ENCODE assay signal across 8 cellular contexts in the genomic region with DNA sequence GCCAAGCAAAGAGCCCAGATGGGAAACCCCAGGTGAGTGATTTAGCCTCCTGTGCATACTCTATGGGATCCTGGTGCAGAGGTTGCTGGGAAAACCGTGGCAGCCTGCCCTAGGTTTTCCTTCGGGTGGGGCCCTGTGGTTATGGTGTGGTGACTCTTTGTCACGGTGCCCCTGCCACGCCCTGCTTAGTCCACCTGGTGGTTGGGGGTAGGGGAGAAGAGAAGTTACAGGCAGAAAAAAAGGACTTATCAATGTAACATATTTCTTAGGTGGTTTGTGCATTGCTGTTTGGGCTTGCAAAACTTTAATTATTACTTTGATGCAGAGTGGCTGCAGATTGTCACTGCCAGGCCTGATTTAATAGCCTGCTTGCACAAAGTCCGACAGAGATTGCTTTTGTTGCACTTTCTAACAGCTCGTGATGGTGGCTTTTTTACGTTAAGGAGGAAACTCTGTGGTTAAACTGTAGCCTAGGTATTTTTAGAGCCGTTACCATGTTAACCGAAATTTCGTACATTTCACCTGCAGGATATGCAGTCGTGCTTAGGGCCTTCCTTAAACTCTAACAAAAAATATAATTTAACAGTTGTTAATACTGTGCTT.
A peak's percentile ranks its signal among the peaks of the same experiment; 100 is the strongest.
DNase-seq lines count a peak whose midpoint lies in the region; ATAC-seq and TF ChIP-seq lines count a peak whose summit lies in the region.

No MANE protein-coding gene starts in this region.

- H3K4me3 ChIP-seq in uterus, result no peak overlapping the region

- H3K4me1 ChIP-seq in uterus, result peaks cover 4 to 11% of the 10 kb centered on the region in 2 donors

- H3K4me1 Mint-ChIP-seq in naive thymus-derived CD8-positive, alpha-beta T cell, result peaks cover 11 to 26% (median 19%) of the 10 kb centered on the region in 4 donors

- intact Hi-C loops in uterus (cut with DNase I; ENCODE audit: low total_unique reads), result no loop called here

- ATAC-seq in GM19328 (IDR thresholded peaks at IDR 0.05; ENCODE audit: unreplicated experiment), result peak; percentile 60
- ATAC-seq in HG03342 (IDR thresholded peaks at IDR 0.05; ENCODE audit: unreplicated experiment), result peak; percentile 70
- ATAC-seq in naive thymus-derived CD8-positive, alpha-beta T cell, result peak; percentile 82 to 89

- no peaks in the 10 kb centered on the region for H3K36me3 ChIP-seq in uterus

- H3K27ac ChIP-seq in caudate nucleus (ENCODE audit: low read depth, low read length), result peak overlapping the region; percentile 80
- peak overlapping the region; percentile 70 to 73 for H3K27ac ChIP-seq in uterus

- peak overlapping the region in 2 of 10 donors; percentile 74 to 89 for H3K4me3 Mint-ChIP-seq in naive thymus-derived CD8-positive, alpha-beta T cell

- peaks cover 0 to 5% (median 2%) of the 10 kb centered on the region in 9 donors for H3K9me3 Mint-ChIP-seq in naive thymus-derived CD8-positive, alpha-beta T cell

- TF ChIP-seq CTCF in uterus (IDR thresholded peaks at IDR 0.05), result no peak

- H3K36me3 Mint-ChIP-seq in naive thymus-derived CD8-positive, alpha-beta T cell, result peaks cover 0 to 8% (median 0%) of the 10 kb centered on the region in 3 donors

- no peaks in the 10 kb centered on the region for H3K27me3 ChIP-seq in uterus

- no peak overlapping the region for H3K27ac Mint-ChIP-seq in naive thymus-derived CD8-positive, alpha-beta T cell

- TF ChIP-seq POLR2A in uterus (IDR thresholded peaks at IDR 0.05), result no peak

- no peaks in the 10 kb centered on the region for H3K9me3 ChIP-seq in uterus

- POLR2A ChIA-PET in naive thymus-derived CD8-positive, alpha-beta T cell (lab: Charles Lee), result interaction anchor here (0.7 to 9.0 kb wide), 7 partner anchors 9 to 567 kb away, joined by 3 to 163 read pairs (median 4); a partner anchor contains a TSS

- H3K27me3 Mint-ChIP-seq in naive thymus-derived CD8-positive, alpha-beta T cell, result no peaks in the 10 kb centered on the region

- peak; percentile 74 for DNase-seq in COLO668 (lab: John Stamatoyannopoulos, UW; ENCODE audit: unreplicated experiment)
- peak; percentile 15 for DNase-seq in T follicular helper cell (ENCODE audit: low read depth)
- peak in 8 of 61 donors; percentile 1 to 57 (median 11) for DNase-seq in caudate nucleus (lab: John Stamatoyannopoulos, UW)
- peak; percentile 6 to 84 (median 60) for DNase-seq in naive thymus-derived CD8-positive, alpha-beta T cell
- peak; percentile 19 to 30 for DNase-seq in uterus
- no peak for DNase-seq in RKO (ENCODE audit: low spot score)
